ENCODE assay signal across 9 cellular contexts in genomic region chr2:144449028-144449406, GRCh38.
DNase-seq lines count a peak whose midpoint lies in the region; ATAC-seq and TF ChIP-seq lines count a peak whose summit lies in the region.
"Had no signal": no experiment of that assay in that cellular context is flagged by ENCODE, and none has a peak within 500 bp of the region (broad histone marks: within the 10 kb centered on the region; RNA-seq: fewer than 3 reads in every experiment).

No MANE protein-coding gene starts in this region.

- no peak overlapping the region for H3K18ac ChIP-seq in mesenchymal stem cell (ENCODE audit: low read depth in 1 of 2, low read length in 2 of 2)

- ATAC-seq in HG03521 (IDR thresholded peaks at IDR 0.05; ENCODE audit: unreplicated experiment) = peak; percentile 63
- no peak for ATAC-seq in HG03039 (IDR thresholded peaks at IDR 0.05; ENCODE audit: unreplicated experiment)

- H4K91ac ChIP-seq in mesenchymal stem cell (ENCODE audit: low read length) = no peak overlapping the region

- peaks cover 5 to 31% of the 10 kb centered on the region in 2 experiments for H3K36me3 ChIP-seq in mesenchymal stem cell (ENCODE audit: control insufficient read depth in 1 of 2, insufficient read depth in 2 of 2, low read depth in 1 of 2, low read length in 2 of 2)
- H3K36me3 ChIP-seq: prostate gland had no signal

- DNase-seq in GM12864 (ENCODE audit: low read depth) (no peak), fibroblast of mammary gland (ENCODE audit: low read depth) (no peak), progenitor cell of endocrine pancreas (ENCODE audit: low spot score, unreplicated experiment) (no peak), mesenchymal stem cell (no peak)
- no peak for DNase-seq in stimulated activated naive CD4-positive, alpha-beta T cell treated with Interleukin-2 at 50 U/mL for 16 hours (lab: John Stamatoyannopoulos, UW)
- no peak for DNase-seq in stimulated activated CD4-positive, alpha-beta T cell treated with anti-CD3 and anti-CD28 coated beads, Interleukin-2, amount 100 ng/mL, for 24 hours

- WGBS in mesenchymal stem cell = 76% methylated on average over 7 of the region's 7 CpGs

- no peak overlapping the region for H3K23ac ChIP-seq in mesenchymal stem cell (ENCODE audit: low read length in 2 of 2)

- H2BK5ac ChIP-seq in mesenchymal stem cell (ENCODE audit: low read depth, low read length, poor library complexity, severe bottlenecking) = no peak overlapping the region

- no peak overlapping the region for H2BK120ac ChIP-seq in mesenchymal stem cell (ENCODE audit: low read depth, low read length)

- H3K4me3 ChIP-seq in GM12864 (ENCODE audit: low read depth, low read length) = peak overlapping the region; percentile 24
- no peak overlapping the region for H3K4me3 ChIP-seq in fibroblast of mammary gland (ENCODE audit: control insufficient read depth, low read depth, low read length)
- no peak overlapping the region for H3K4me3 ChIP-seq in mesenchymal stem cell (ENCODE audit: insufficient read depth in 1 of 2, low read depth in 1 of 2, low read length in 2 of 2)
- H3K4me3 ChIP-seq: prostate gland had no signal

- peak; percentile 44 for TF ChIP-seq CTCF in GM12864 (IDR thresholded peaks at IDR 0.05; ENCODE audit: low read depth, low read length, missing control alignments)
- TF ChIP-seq CTCF in fibroblast of mammary gland (conservative IDR thresholded peaks at IDR 0.05; ENCODE audit: control insufficient read depth, insufficient read depth, low read depth, low read length) = peak; percentile 4
- peak; percentile 43 for TF ChIP-seq CTCF in progenitor cell of endocrine pancreas (IDR thresholded peaks at IDR 0.05; ENCODE audit: unreplicated experiment)

- H3K4me2 ChIP-seq in mesenchymal stem cell (ENCODE audit: low read length, poor library complexity, severe bottlenecking) = no peak overlapping the region

- no peak overlapping the region for H3K4me3 Mint-ChIP-seq in progenitor cell of endocrine pancreas (ENCODE audit: low read depth)

- H3K79me1 ChIP-seq in mesenchymal stem cell (replicated peaks; ENCODE audit: low read length, poor library complexity, severe bottlenecking) = peaks cover 21% of the 10 kb centered on the region

- H3K4ac ChIP-seq in mesenchymal stem cell (ENCODE audit: low read depth in 1 of 2, low read length in 2 of 2) = no peak overlapping the region

- H2BK15ac ChIP-seq in mesenchymal stem cell (ENCODE audit: low read depth, poor library complexity, severe bottlenecking) = no peak overlapping the region

- no peak overlapping the region for H3K9ac ChIP-seq in mesenchymal stem cell (ENCODE audit: low read length)

- no peak overlapping the region for H3K27ac ChIP-seq in mesenchymal stem cell (ENCODE audit: low read length, poor library complexity, severe bottlenecking)
- H3K27ac ChIP-seq: prostate gland had no signal

- H4K8ac ChIP-seq in mesenchymal stem cell (ENCODE audit: low read length) = no peak overlapping the region

- H3K4me1 ChIP-seq in mesenchymal stem cell (ENCODE audit: control insufficient read depth, insufficient read depth, low read depth, low read length) = peaks cover 3% of the 10 kb centered on the region

- H3K9me3 Mint-ChIP-seq in progenitor cell of endocrine pancreas (ENCODE audit: low read depth) = no peaks in the 10 kb centered on the region

- no peaks in the 10 kb centered on the region for H3K9me3 ChIP-seq in mesenchymal stem cell (ENCODE audit: control insufficient read depth, low read length)
- H3K9me3 ChIP-seq: prostate gland had no signal

- peaks cover 91% of the 10 kb centered on the region for H3K27me3 Mint-ChIP-seq in progenitor cell of endocrine pancreas

- H3K27ac Mint-ChIP-seq in progenitor cell of endocrine pancreas = no peak overlapping the region

- H3K36me3 Mint-ChIP-seq in progenitor cell of endocrine pancreas (ENCODE audit: insufficient read depth) = no peaks in the 10 kb centered on the region

- peaks cover 5% of the 10 kb centered on the region for H3K4me1 Mint-ChIP-seq in progenitor cell of endocrine pancreas (ENCODE audit: low read depth)

- H3K14ac ChIP-seq in mesenchymal stem cell (ENCODE audit: low read length in 2 of 2) = no peak overlapping the region

- no peaks in the 10 kb centered on the region for H3K27me3 ChIP-seq in mesenchymal stem cell (ENCODE audit: control insufficient read depth in 1 of 2, insufficient read depth in 1 of 2, low read length in 2 of 2)

- no peak overlapping the region for H2BK12ac ChIP-seq in mesenchymal stem cell (ENCODE audit: low read length in 2 of 2)

- no peak overlapping the region for H2AK5ac ChIP-seq in mesenchymal stem cell (ENCODE audit: low read length, severe bottlenecking)

- no peak overlapping the region for H2AFZ ChIP-seq in mesenchymal stem cell (ENCODE audit: low read depth, low read length)
